In the genomic region with DNA sequence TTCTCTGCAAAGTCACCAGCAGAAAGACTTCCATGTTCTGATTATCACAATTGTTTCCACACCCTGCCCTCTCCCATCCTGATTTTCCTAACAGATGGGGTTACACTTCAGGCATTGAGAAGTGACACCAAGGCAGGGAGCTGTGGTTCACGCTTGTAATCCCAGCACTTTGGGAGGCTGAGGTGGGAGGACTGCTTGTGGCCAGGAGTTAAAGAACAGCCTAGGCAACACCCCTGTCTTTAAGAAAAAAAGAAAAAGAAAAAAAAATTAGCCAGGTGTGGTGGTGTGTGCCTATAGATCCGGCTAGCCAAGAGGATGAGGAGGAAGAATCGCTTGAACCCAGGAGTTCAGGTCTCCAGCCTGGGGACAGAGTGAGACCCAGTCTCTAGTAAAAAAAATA, we compare ENCODE assay signal across 14 cellular contexts. TPM values are rescaled to one million over a fixed set of nuclear protein-coding genes. Genes with fewer than 3 reads are reported as not detected.
DNase-seq lines count a peak whose midpoint lies in the region; ATAC-seq and TF ChIP-seq lines count a peak whose summit lies in the region.
"Had no signal": no experiment of that assay in that cellular context is flagged by ENCODE, and none has a peak within 500 bp of the region (broad histone marks: within the 10 kb centered on the region; RNA-seq: fewer than 3 reads in every experiment).

No MANE protein-coding gene starts in this region.

- no peaks in the 10 kb centered on the region for H3K27me3 Mint-ChIP-seq in activated T-cell treated with anti-CD3 and anti-CD28 coated beads, Interleukin-2, amount 50 U/mL, for 72 hours (ENCODE audit: low read depth)
- no peaks in the 10 kb centered on the region for H3K27me3 Mint-ChIP-seq in type B pancreatic cell

- H2BK12ac ChIP-seq in mesenchymal stem cell (ENCODE audit: low read length in 2 of 2): no peak overlapping the region

- H3K18ac ChIP-seq in mesenchymal stem cell (ENCODE audit: low read depth in 1 of 2, low read length in 2 of 2): no peak overlapping the region

- peaks cover 11% of the 10 kb centered on the region; the same call in 1 of the 2 replicates for H3F3A ChIP-seq in GM23248 (ENCODE audit: insufficient read depth)

- H2AK5ac ChIP-seq in mesenchymal stem cell (ENCODE audit: low read length, severe bottlenecking): no peak overlapping the region

- no peak overlapping the region for H3K4ac ChIP-seq in mesenchymal stem cell (ENCODE audit: low read depth in 1 of 2, low read length in 2 of 2)

- DNase-seq in GM23248 (no peak), mesenchymal stem cell (no peak), type B pancreatic cell (ENCODE audit: extremely low spot score, unreplicated experiment) (no peak)
- DNase-seq in activated T-cell treated with anti-CD3 and anti-CD28 coated beads, Interleukin-2, amount 50 U/mL, for 72 hours: no peak
- no peak for DNase-seq in central memory CD4-positive, alpha-beta T cell
- DNase-seq: BE2C; cerebellar nuclear complex; erythroblast; GF-D8; NCI-H1105 treated with DMSO at 0.1 percent for 48 hours; stimulated activated CD4-positive, alpha-beta T cell treated with anti-CD3 and anti-CD28 coated beads, Interleukin-4, amount 100 ng/mL, for 4 hours had no signal

- H3K4me3 ChIP-seq in BLaER1 (no peak overlapping the region), GM23248 (no peak overlapping the region), mesenchymal stem cell (ENCODE audit: insufficient read depth in 1 of 2, low read depth in 1 of 2, low read length in 2 of 2) (no peak overlapping the region)

- ATAC-seq in activated T-cell treated with anti-CD3 and anti-CD28 coated beads, Interleukin-2, amount 50 U/mL, for 72 hours (replicated peaks in 1 of 2): no peak
- ATAC-seq in GM19324 (IDR thresholded peaks at IDR 0.05; ENCODE audit: low FRiP score, unreplicated experiment): no peak
- no peak for ATAC-seq in HG02571 (IDR thresholded peaks at IDR 0.05; ENCODE audit: unreplicated experiment)

- no peak overlapping the region for H4K91ac ChIP-seq in mesenchymal stem cell (ENCODE audit: low read length)

- H4K20me1 ChIP-seq in BLaER1 (peaks cover 96% of the 10 kb centered on the region), GM23248 (ENCODE audit: insufficient read depth) (peaks cover 26% of the 10 kb centered on the region)

- peak overlapping the region; percentile 24; the same call in 1 of the 2 replicates for H3K4me2 ChIP-seq in BLaER1
- H3K4me2 ChIP-seq in GM23248 (ENCODE audit: unreplicated experiment): peak overlapping the region; percentile 26
- no peak overlapping the region for H3K4me2 ChIP-seq in mesenchymal stem cell (ENCODE audit: low read length, poor library complexity, severe bottlenecking)

- no peak overlapping the region for H2BK120ac ChIP-seq in mesenchymal stem cell (ENCODE audit: low read depth, low read length)

- TF ChIP-seq CTCF in type B pancreatic cell (conservative IDR thresholded peaks at IDR 0.05): no peak

- no peak overlapping the region for H3K23ac ChIP-seq in mesenchymal stem cell (ENCODE audit: low read length in 2 of 2)

- no peak overlapping the region for H3K14ac ChIP-seq in mesenchymal stem cell (ENCODE audit: low read length in 2 of 2)

- H3K27me3 ChIP-seq in BLaER1: no peaks in the 10 kb centered on the region
- H3K27me3 ChIP-seq in GM23248 (replicated peaks; ENCODE audit: insufficient read depth): no peaks in the 10 kb centered on the region
- no peaks in the 10 kb centered on the region for H3K27me3 ChIP-seq in mesenchymal stem cell (ENCODE audit: control insufficient read depth in 1 of 2, insufficient read depth in 1 of 2, low read length in 2 of 2)
- H3K27me3 ChIP-seq: BE2C had no signal

- H3K27ac ChIP-seq in BLaER1: no peak overlapping the region
- H3K27ac ChIP-seq in GM23248: 0 out of 2 replicates have a peak overlapping the region, but pooled peaks have one; percentile 14
- H3K27ac ChIP-seq in mesenchymal stem cell (ENCODE audit: low read length, poor library complexity, severe bottlenecking): no peak overlapping the region

- peaks cover 14 to 41% of the 10 kb centered on the region in 2 donors for H3K36me3 Mint-ChIP-seq in activated T-cell treated with anti-CD3 and anti-CD28 coated beads, Interleukin-2, amount 50 U/mL, for 72 hours (ENCODE audit: insufficient read depth in 2 of 2)
- H3K36me3 Mint-ChIP-seq in type B pancreatic cell: peaks cover 12% of the 10 kb centered on the region

- H3K9me3 ChIP-seq in BLaER1 (no peaks in the 10 kb centered on the region), GM23248 (ENCODE audit: low read depth) (no peaks in the 10 kb centered on the region), mesenchymal stem cell (ENCODE audit: control insufficient read depth, low read length) (no peaks in the 10 kb centered on the region)
- H3K9me3 ChIP-seq: BE2C had no signal

- no peak overlapping the region for H2BK15ac ChIP-seq in mesenchymal stem cell (ENCODE audit: low read depth, poor library complexity, severe bottlenecking)

- H3K4me3 Mint-ChIP-seq in activated T-cell treated with anti-CD3 and anti-CD28 coated beads, Interleukin-2, amount 50 U/mL, for 72 hours: peak overlapping the region; percentile 99 to 100
- H3K4me3 Mint-ChIP-seq in type B pancreatic cell: no peak overlapping the region

- WGBS in GM23248 (ENCODE audit: low coverage in 1 of 2, low lambda C conversion rate in 2 of 2, missing lambda C conversion rate in 2 of 2), 2 experiments: 76 to 82% methylated on average over 3 of the region's 3 CpGs
- 98% methylated on average over 3 of the region's 3 CpGs for WGBS in mesenchymal stem cell

- H3K4me1 ChIP-seq in BLaER1 (peaks cover 70% of the 10 kb centered on the region), GM23248 (ENCODE audit: insufficient read depth) (peaks cover 48% of the 10 kb centered on the region), mesenchymal stem cell (ENCODE audit: control insufficient read depth, insufficient read depth, low read depth, low read length) (peaks cover 12% of the 10 kb centered on the region)

- peaks cover 56% of the 10 kb centered on the region for H3K36me3 ChIP-seq in BLaER1
- peaks cover 13% of the 10 kb centered on the region for H3K36me3 ChIP-seq in GM23248 (ENCODE audit: low read depth)
- H3K36me3 ChIP-seq in mesenchymal stem cell (ENCODE audit: control insufficient read depth in 1 of 2, insufficient read depth in 2 of 2, low read depth in 1 of 2, low read length in 2 of 2): peaks cover 16 to 17% of the 10 kb centered on the region in 2 experiments

- peak overlapping the region; percentile 94 for H3K27ac Mint-ChIP-seq in activated T-cell treated with anti-CD3 and anti-CD28 coated beads, Interleukin-2, amount 50 U/mL, for 72 hours
- H3K27ac Mint-ChIP-seq in type B pancreatic cell: no peak overlapping the region

- H2AFZ ChIP-seq in GM23248 (no peak overlapping the region), mesenchymal stem cell (ENCODE audit: low read depth, low read length) (no peak overlapping the region)

- H3K9ac ChIP-seq in BLaER1: 0 out of 2 replicates have a peak overlapping the region, but pooled peaks have one; percentile 25
- H3K9ac ChIP-seq in GM23248: no peak overlapping the region
- H3K9ac ChIP-seq in mesenchymal stem cell (ENCODE audit: low read length): peak overlapping the region; percentile 9

- H3K9me2 ChIP-seq in GM23248 (ENCODE audit: insufficient read depth): no peaks in the 10 kb centered on the region

- H3K79me2 ChIP-seq in GM23248 (ENCODE audit: insufficient read depth): peaks cover 100% of the 10 kb centered on the region

- H2BK5ac ChIP-seq in mesenchymal stem cell (ENCODE audit: low read depth, low read length, poor library complexity, severe bottlenecking): no peak overlapping the region

- H4K8ac ChIP-seq in mesenchymal stem cell (ENCODE audit: low read length): no peak overlapping the region

- in situ Hi-C loops in GM23248 (cut with MboI): no loop called here

- H3K9me3 Mint-ChIP-seq in activated T-cell treated with anti-CD3 and anti-CD28 coated beads, Interleukin-2, amount 50 U/mL, for 72 hours: no peaks in the 10 kb centered on the region
- H3K9me3 Mint-ChIP-seq in type B pancreatic cell: no peaks in the 10 kb centered on the region

- no peaks in the 10 kb centered on the region for H3K79me1 ChIP-seq in mesenchymal stem cell (replicated peaks; ENCODE audit: low read length, poor library complexity, severe bottlenecking)

- H3K4me1 Mint-ChIP-seq in activated T-cell treated with anti-CD3 and anti-CD28 coated beads, Interleukin-2, amount 50 U/mL, for 72 hours (ENCODE audit: low read depth): peaks cover 80% of the 10 kb centered on the region
- H3K4me1 Mint-ChIP-seq in type B pancreatic cell (ENCODE audit: unreplicated experiment): peaks cover 47% of the 10 kb centered on the region

RNA-seq across cellular contexts. Expression of gene PPP1CC, which starts 5.2 kb away (rescaled TPM):
- total RNA-seq in GM23248 (2014; rRNA removed; shearing (Covaris generic)): 110 and 116 TPM in 2 replicates
- polyA plus RNA-seq in GM23248 (2016; fragmentation: Nextera tagmentation; extraction: Ambion mirVana): 37.4 and 41.8 TPM in 2 replicates
- total RNA-seq in activated T-cell treated with anti-CD3 and anti-CD28 coated beads, Interleukin-2, amount 50 U/mL, for 72 hours: 100 to 1,000 TPM; 302 to 332 TPM
- 121 TPM for polyA plus RNA-seq in mesenchymal stem cell (2013, experiment 1 of 2)
- 123 TPM for polyA plus RNA-seq in mesenchymal stem cell (2013, experiment 2 of 2)
- 135 and 174 TPM in 2 replicates for total RNA-seq in type B pancreatic cell (ENCODE audit: low replicate concordance)

RNA-seq across cellular contexts. Expression of gene HVCN1, which starts 48.6 kb away (rescaled TPM):
- total RNA-seq in GM23248 (2014; rRNA removed; shearing (Covaris generic)): 4.1 and 7.6 TPM in 2 replicates
- 3.0 and 3.1 TPM in 2 replicates for polyA plus RNA-seq in GM23248 (2016; fragmentation: Nextera tagmentation; extraction: Ambion mirVana)
- total RNA-seq in activated T-cell treated with anti-CD3 and anti-CD28 coated beads, Interleukin-2, amount 50 U/mL, for 72 hours: 10 to 100 TPM; 10.5 to 12.8 TPM
- polyA plus RNA-seq in mesenchymal stem cell (2013, experiment 1 of 2): 5.3 TPM
- polyA plus RNA-seq in mesenchymal stem cell (2013, experiment 2 of 2): 5.5 TPM
- total RNA-seq in type B pancreatic cell (ENCODE audit: low replicate concordance): 0.64 and 3.1 TPM in 2 replicates
